8 cellular contexts compared by ENCODE assay signal in genomic region chr1:218284917-218285635, GRCh38. TPM values are rescaled to one million over a fixed set of nuclear protein-coding genes. Genes with fewer than 3 reads are reported as not detected.
DNase-seq lines count a peak whose midpoint lies in the region; ATAC-seq and TF ChIP-seq lines count a peak whose summit lies in the region.

Gene RRP15, plus strand, starts transcription at chr1:218285293. Its CDS starts 24 bp downstream, at chr1:218285317.

- in situ Hi-C loops in GM13976 (cut with MboI; ENCODE audit: low sequenced_read_pairs, unreplicated experiment), result no loop called here

- H3K4me3 ChIP-seq in adipocyte (ENCODE audit: low read length) (peak within 1 kb of the TSS; percentile 100), heart left ventricle (peak within 1 kb of the TSS; percentile 52 to 98 (median 78)), upper lobe of left lung (peak within 1 kb of the TSS; percentile 59 to 88 (median 84))

- peak within 1 kb of the TSS; percentile 92 to 100 (median 100) for H3K4me3 Mint-ChIP-seq in T-cell

- POLR2A ChIA-PET in T-cell (lab: Charles Lee), result no interaction called here

- H3K9me3 Mint-ChIP-seq in T-cell, result peaks cover 0 to 7% (median 2%) of the 10 kb centered on the region in 3 donors

- peak; percentile 91 for DNase-seq in GM13976 (ENCODE audit: low spot score)
- DNase-seq in NCI-H1436 (lab: John Stamatoyannopoulos, UW), result peak; percentile 92
- DNase-seq in T-cell, result peak; percentile 68 to 87 (median 80)
- DNase-seq in adipocyte (ENCODE audit: low read depth), result peak; percentile 95
- peak; percentile 86 to 91 (median 89) for DNase-seq in heart left ventricle
- DNase-seq in posterior cingulate gyrus, result peak; percentile 77 to 98 (median 88)
- peak; percentile 88 to 90 for DNase-seq in upper lobe of left lung

- peak within 1 kb of the TSS; percentile 96 to 98 for H3K27ac Mint-ChIP-seq in T-cell

- peak within 1 kb of the TSS; percentile 34 to 88 (median 81) for H3K27ac ChIP-seq in heart left ventricle
- peak within 1 kb of the TSS; percentile 68 to 91 (median 85) for H3K27ac ChIP-seq in upper lobe of left lung

- intact Hi-C loops in heart left ventricle (cut with DNase I), result no loop called here
- intact Hi-C loops in posterior cingulate gyrus (cut with DNase I), result no loop called here

- TF ChIP-seq CTCF in GM13976 (IDR thresholded peaks at IDR 0.05; ENCODE audit: borderline replicate concordance, control extremely low read depth, extremely low read depth, insufficient read depth, missing control alignments) (no peak), heart left ventricle (IDR thresholded peaks at IDR 0.05) (no peak), upper lobe of left lung (IDR thresholded peaks at IDR 0.05) (peak in 4 of 6 experiments; percentile 18 to 57 (median 39))

- H3K9ac ChIP-seq in adipocyte (ENCODE audit: low read length), result peak within 1 kb of the TSS; percentile 89

- H3K4me1 ChIP-seq in adipocyte (ENCODE audit: control insufficient read depth, insufficient read depth, low read length) (peaks cover 20% of the 10 kb centered on the region), heart left ventricle (peaks cover 0 to 22% (median 12%) of the 10 kb centered on the region in 12 donors), upper lobe of left lung (peaks cover 13 to 23% (median 19%) of the 10 kb centered on the region in 4 donors)

- TF ChIP-seq EP300 in upper lobe of left lung (IDR thresholded peaks at IDR 0.05), result peak in 1 of 4 donors; percentile 52

- CTCF ChIA-PET in T-cell (lab: Charles Lee), result interaction anchor here (1.0 to 1.3 kb wide), 3 partner anchors 17 to 654 kb away, joined by 3 to 4 read pairs (median 3); partner anchors contain the start of genes GPATCH2 (in 1 of the 2) and SPATA17 (in 1 of the 2)

- TF ChIP-seq POLR2A in heart left ventricle (IDR thresholded peaks at IDR 0.05), result peak in 1 of 2 donors; percentile 60
- TF ChIP-seq POLR2A in upper lobe of left lung (IDR thresholded peaks at IDR 0.05), result peak in 1 of 4 donors; percentile 71

- no peaks in the 10 kb centered on the region for H3K27me3 ChIP-seq in adipocyte (replicated peaks; ENCODE audit: control insufficient read depth, insufficient read depth, low read length)
- peaks cover 0 to 4% (median 0%) of the 10 kb centered on the region in 9 donors for H3K27me3 ChIP-seq in heart left ventricle
- no peaks in the 10 kb centered on the region for H3K27me3 ChIP-seq in upper lobe of left lung

- peaks cover 5% of the 10 kb centered on the region for H3K9me3 ChIP-seq in adipocyte (ENCODE audit: control insufficient read depth, low read length)
- peaks cover 0 to 7% (median 0%) of the 10 kb centered on the region in 12 donors for H3K9me3 ChIP-seq in heart left ventricle
- H3K9me3 ChIP-seq in upper lobe of left lung, result no peaks in the 10 kb centered on the region

- H3K36me3 ChIP-seq in adipocyte (ENCODE audit: control insufficient read depth, insufficient read depth, low read length, severe bottlenecking) (no peaks in the 10 kb centered on the region), heart left ventricle (no peaks in the 10 kb centered on the region), upper lobe of left lung (no peaks in the 10 kb centered on the region)

- H3K36me3 Mint-ChIP-seq in T-cell, result peaks cover 3% of the 10 kb centered on the region

- peak; percentile 100 for ATAC-seq in HG02840 (IDR thresholded peaks at IDR 0.05; ENCODE audit: low FRiP score, unreplicated experiment)
- peak; percentile 92 to 96 (median 96) for ATAC-seq in T-cell (replicated peaks in 1 of 4)
- ATAC-seq in heart left ventricle, result peak; percentile 95 to 98 (median 98)
- peak; percentile 97 to 99 for ATAC-seq in upper lobe of left lung (ENCODE audit: low FRiP score in 2 of 2)

- 0% methylated on average over 39 to 45 of the region's 45 CpGs for WGBS in heart left ventricle, 4 donors
- 0 to 1% methylated on average over 33 to 45 of the region's 45 CpGs for WGBS in upper lobe of left lung, 2 donors

- H3K4me1 Mint-ChIP-seq in T-cell, result peaks cover 38 to 47% (median 43%) of the 10 kb centered on the region in 3 donors

- H3K27me3 Mint-ChIP-seq in T-cell, result peaks cover 5 to 8% of the 10 kb centered on the region in 2 donors

RNA-seq across cellular contexts. Expression of gene RRP15, which starts in this region (rescaled TPM):
- total RNA-seq in T-cell (10 to 100 TPM; 11.7 to 20.9 (median 17.0) TPM), heart left ventricle (10 to 100 TPM in 7 of 9 donors, 1 to 10 TPM in 2; 4.7 to 25.3 (median 19.0) TPM), upper lobe of left lung (10 to 100 TPM in 3 of 6 donors, 1 to 10 TPM in 3; 1.0 to 16.9 (median 11.6) TPM)
- polyA plus RNA-seq in heart left ventricle, result 1 to 10 TPM; 4.1 to 7.3 TPM

Comparison
In these comparisons a context has a peak if more than half of its experiments do, and no peak if none do; other contexts are left out.
1. Peak in every context shown above with its lines: DNase-seq, ATAC-seq, H3K4me3 ChIP-seq and H3K27ac ChIP-seq.
2. CTCF ChIP-seq: peak in upper lobe of left lung (4 of 6); none in GM13976 (single experiment) and heart left ventricle (0 of 12).